1 cellular context compared by ENCODE assay signal in the genomic region with DNA sequence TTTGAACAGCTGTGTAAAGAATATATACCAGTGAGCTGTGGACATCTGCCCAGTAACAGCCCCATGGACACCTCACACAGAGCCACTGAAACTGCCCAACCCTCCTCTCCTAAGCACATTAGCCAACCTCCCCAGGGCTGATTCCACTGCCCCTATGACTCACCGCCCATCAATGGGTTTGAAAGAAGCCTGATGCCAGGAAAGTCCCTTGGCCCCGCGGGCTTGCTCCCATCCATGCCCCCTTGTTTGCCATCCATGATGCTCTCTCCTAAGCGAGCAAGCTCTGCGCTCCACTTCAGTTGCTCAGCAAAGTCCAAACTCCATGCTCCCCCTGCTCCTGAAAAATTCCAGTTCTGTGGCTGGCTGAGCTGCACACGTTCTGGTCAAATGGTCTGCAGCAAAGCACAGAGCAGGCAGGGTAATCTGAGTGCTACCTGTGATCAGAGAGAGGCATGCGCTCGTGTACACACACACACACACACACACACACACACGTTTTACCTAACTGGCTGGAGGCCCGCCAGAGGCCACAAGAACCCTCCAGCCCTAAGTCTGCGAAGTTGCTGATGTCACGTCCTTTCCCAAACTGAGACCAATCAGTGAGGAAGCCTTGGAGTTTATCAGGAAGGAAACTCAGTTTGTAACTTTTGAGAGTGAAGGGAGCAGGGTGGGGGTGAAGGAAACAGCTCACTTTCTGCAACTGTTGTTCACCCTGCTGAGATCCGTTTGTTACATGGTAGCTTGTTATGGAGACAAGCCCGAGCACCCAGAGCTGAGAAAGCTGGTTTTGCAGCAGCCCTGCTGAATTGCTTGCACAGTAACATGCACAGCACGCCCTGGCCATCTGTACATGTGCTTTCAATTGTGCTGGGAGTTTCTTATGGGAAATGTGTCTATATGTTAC.
A peak's percentile ranks its signal among the peaks of the same experiment; 100 is the strongest.
TF ChIP-seq lines count a peak whose summit lies in the region.

A gene with protein sequence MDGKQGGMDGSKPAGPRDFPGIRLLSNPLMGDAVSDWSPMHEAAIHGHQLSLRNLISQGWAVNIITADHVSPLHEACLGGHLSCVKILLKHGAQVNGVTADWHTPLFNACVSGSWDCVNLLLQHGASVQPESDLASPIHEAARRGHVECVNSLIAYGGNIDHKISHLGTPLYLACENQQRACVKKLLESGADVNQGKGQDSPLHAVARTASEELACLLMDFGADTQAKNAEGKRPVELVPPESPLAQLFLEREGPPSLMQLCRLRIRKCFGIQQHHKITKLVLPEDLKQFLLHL (minus strand): TSS at position 466 of the 904 bp plus-strand sequence. CDS start 209 bp downstream, at position 257.

TF ChIP-seq in HepG2, 621 proteins besides CTCF, POLR2A, EP300 and RAD21 (continued from another document and continues in another):
- TF ChIP-seq KLF16 (CRISPR knock-in tag; IDR thresholded peaks at IDR 0.05) (0 out of 4 replicates have a peak, but pooled peaks of 1 of the 2 experiments have one; percentile 14), AGO1 (IDR thresholded peaks at IDR 0.05; ENCODE audit: low read depth, low read length, poor library complexity, severe bottlenecking) (no peak), ATM (IDR thresholded peaks at IDR 0.05; ENCODE audit: borderline replicate concordance) (no peak), KDM3A (CRISPR knock-in tag; IDR thresholded peaks at IDR 0.05; ENCODE audit: low read depth) (no peak), ZFX (CRISPR knock-in tag; IDR thresholded peaks at IDR 0.05; ENCODE audit: low read depth) (peak; percentile 41; the same call in 1 of the 2 replicates), ZNF335 (CRISPR knock-in tag; IDR thresholded peaks at IDR 0.05) (no peak), NRL (CRISPR knock-in tag; IDR thresholded peaks at IDR 0.05; ENCODE audit: borderline replicate concordance) (0 out of 2 replicates have a peak, but pooled peaks have one; percentile 18), ZBTB8A (CRISPR knock-in tag; IDR thresholded peaks at IDR 0.05; ENCODE audit: borderline replicate concordance, low read depth) (no peak), NONO (IDR thresholded peaks at IDR 0.05) (no peak), NONO (CRISPR knock-in tag; conservative IDR thresholded peaks at IDR 0.05) (peak; percentile 62; the same call in 1 of the 2 replicates), HNRNPK (IDR thresholded peaks at IDR 0.05; ENCODE audit: low read depth, low read length, poor library complexity, severe bottlenecking) (no peak), ZNF737 (CRISPR knock-in tag; IDR thresholded peaks at IDR 0.05; ENCODE audit: borderline replicate concordance) (no peak), ZNF30 (CRISPR knock-in tag; IDR thresholded peaks at IDR 0.05) (no peak), KMT2B (CRISPR knock-in tag; IDR thresholded peaks at IDR 0.05) (0 out of 2 replicates have a peak, but pooled peaks have one; percentile 15), HDAC1 (CRISPR knock-in tag; IDR thresholded peaks at IDR 0.05) (peak; percentile 79)
- TF ChIP-seq, protein P1, sequence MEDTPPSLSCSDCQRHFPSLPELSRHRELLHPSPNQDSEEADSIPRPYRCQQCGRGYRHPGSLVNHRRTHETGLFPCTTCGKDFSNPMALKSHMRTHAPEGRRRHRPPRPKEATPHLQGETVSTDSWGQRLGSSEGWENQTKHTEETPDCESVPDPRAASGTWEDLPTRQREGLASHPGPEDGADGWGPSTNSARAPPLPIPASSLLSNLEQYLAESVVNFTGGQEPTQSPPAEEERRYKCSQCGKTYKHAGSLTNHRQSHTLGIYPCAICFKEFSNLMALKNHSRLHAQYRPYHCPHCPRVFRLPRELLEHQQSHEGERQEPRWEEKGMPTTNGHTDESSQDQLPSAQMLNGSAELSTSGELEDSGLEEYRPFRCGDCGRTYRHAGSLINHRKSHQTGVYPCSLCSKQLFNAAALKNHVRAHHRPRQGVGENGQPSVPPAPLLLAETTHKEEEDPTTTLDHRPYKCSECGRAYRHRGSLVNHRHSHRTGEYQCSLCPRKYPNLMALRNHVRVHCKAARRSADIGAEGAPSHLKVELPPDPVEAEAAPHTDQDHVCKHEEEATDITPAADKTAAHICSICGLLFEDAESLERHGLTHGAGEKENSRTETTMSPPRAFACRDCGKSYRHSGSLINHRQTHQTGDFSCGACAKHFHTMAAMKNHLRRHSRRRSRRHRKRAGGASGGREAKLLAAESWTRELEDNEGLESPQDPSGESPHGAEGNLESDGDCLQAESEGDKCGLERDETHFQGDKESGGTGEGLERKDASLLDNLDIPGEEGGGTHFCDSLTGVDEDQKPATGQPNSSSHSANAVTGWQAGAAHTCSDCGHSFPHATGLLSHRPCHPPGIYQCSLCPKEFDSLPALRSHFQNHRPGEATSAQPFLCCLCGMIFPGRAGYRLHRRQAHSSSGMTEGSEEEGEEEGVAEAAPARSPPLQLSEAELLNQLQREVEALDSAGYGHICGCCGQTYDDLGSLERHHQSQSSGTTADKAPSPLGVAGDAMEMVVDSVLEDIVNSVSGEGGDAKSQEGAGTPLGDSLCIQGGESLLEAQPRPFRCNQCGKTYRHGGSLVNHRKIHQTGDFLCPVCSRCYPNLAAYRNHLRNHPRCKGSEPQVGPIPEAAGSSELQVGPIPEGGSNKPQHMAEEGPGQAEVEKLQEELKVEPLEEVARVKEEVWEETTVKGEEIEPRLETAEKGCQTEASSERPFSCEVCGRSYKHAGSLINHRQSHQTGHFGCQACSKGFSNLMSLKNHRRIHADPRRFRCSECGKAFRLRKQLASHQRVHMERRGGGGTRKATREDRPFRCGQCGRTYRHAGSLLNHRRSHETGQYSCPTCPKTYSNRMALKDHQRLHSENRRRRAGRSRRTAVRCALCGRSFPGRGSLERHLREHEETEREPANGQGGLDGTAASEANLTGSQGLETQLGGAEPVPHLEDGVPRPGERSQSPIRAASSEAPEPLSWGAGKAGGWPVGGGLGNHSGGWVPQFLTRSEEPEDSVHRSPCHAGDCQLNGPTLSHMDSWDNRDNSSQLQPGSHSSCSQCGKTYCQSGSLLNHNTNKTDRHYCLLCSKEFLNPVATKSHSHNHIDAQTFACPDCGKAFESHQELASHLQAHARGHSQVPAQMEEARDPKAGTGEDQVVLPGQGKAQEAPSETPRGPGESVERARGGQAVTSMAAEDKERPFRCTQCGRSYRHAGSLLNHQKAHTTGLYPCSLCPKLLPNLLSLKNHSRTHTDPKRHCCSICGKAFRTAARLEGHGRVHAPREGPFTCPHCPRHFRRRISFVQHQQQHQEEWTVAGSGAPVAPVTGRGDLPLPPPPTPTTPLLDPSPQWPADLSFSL (CRISPR knock-in tag; IDR thresholded peaks at IDR 0.05) = peak; percentile 89
- TF ChIP-seq, protein P2, sequence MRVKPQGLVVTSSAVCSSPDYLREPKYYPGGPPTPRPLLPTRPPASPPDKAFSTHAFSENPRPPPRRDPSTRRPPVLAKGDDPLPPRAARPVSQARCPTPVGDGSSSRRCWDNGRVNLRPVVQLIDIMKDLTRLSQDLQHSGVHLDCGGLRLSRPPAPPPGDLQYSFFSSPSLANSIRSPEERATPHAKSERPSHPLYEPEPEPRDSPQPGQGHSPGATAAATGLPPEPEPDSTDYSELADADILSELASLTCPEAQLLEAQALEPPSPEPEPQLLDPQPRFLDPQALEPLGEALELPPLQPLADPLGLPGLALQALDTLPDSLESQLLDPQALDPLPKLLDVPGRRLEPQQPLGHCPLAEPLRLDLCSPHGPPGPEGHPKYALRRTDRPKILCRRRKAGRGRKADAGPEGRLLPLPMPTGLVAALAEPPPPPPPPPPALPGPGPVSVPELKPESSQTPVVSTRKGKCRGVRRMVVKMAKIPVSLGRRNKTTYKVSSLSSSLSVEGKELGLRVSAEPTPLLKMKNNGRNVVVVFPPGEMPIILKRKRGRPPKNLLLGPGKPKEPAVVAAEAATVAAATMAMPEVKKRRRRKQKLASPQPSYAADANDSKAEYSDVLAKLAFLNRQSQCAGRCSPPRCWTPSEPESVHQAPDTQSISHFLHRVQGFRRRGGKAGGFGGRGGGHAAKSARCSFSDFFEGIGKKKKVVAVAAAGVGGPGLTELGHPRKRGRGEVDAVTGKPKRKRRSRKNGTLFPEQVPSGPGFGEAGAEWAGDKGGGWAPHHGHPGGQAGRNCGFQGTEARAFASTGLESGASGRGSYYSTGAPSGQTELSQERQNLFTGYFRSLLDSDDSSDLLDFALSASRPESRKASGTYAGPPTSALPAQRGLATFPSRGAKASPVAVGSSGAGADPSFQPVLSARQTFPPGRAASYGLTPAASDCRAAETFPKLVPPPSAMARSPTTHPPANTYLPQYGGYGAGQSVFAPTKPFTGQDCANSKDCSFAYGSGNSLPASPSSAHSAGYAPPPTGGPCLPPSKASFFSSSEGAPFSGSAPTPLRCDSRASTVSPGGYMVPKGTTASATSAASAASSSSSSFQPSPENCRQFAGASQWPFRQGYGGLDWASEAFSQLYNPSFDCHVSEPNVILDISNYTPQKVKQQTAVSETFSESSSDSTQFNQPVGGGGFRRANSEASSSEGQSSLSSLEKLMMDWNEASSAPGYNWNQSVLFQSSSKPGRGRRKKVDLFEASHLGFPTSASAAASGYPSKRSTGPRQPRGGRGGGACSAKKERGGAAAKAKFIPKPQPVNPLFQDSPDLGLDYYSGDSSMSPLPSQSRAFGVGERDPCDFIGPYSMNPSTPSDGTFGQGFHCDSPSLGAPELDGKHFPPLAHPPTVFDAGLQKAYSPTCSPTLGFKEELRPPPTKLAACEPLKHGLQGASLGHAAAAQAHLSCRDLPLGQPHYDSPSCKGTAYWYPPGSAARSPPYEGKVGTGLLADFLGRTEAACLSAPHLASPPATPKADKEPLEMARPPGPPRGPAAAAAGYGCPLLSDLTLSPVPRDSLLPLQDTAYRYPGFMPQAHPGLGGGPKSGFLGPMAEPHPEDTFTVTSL (CRISPR knock-in tag; IDR thresholded peaks at IDR 0.05; ENCODE audit: borderline replicate concordance) = peak; percentile 53; the same call in 1 of the 2 replicates
- TF ChIP-seq, protein P3, sequence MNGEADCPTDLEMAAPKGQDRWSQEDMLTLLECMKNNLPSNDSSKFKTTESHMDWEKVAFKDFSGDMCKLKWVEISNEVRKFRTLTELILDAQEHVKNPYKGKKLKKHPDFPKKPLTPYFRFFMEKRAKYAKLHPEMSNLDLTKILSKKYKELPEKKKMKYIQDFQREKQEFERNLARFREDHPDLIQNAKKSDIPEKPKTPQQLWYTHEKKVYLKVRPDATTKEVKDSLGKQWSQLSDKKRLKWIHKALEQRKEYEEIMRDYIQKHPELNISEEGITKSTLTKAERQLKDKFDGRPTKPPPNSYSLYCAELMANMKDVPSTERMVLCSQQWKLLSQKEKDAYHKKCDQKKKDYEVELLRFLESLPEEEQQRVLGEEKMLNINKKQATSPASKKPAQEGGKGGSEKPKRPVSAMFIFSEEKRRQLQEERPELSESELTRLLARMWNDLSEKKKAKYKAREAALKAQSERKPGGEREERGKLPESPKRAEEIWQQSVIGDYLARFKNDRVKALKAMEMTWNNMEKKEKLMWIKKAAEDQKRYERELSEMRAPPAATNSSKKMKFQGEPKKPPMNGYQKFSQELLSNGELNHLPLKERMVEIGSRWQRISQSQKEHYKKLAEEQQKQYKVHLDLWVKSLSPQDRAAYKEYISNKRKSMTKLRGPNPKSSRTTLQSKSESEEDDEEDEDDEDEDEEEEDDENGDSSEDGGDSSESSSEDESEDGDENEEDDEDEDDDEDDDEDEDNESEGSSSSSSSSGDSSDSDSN (CRISPR knock-in tag; IDR thresholded peaks at IDR 0.05) = peak; percentile 23; the same call in 1 of the 2 replicates
- TF ChIP-seq, protein P4, sequence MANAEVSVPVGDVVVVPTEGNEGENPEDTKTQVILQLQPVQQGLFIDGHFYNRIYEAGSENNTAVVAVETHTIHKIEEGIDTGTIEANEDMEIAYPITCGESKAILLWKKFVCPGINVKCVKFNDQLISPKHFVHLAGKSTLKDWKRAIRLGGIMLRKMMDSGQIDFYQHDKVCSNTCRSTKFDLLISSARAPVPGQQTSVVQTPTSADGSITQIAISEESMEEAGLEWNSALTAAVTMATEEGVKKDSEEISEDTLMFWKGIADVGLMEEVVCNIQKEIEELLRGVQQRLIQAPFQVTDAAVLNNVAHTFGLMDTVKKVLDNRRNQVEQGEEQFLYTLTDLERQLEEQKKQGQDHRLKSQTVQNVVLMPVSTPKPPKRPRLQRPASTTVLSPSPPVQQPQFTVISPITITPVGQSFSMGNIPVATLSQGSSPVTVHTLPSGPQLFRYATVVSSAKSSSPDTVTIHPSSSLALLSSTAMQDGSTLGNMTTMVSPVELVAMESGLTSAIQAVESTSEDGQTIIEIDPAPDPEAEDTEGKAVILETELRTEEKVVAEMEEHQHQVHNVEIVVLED (CRISPR knock-in tag; IDR thresholded peaks at IDR 0.05; ENCODE audit: borderline replicate concordance) = no peak; the same call in 1 of the 2 replicates
- TF ChIP-seq, protein P5, sequence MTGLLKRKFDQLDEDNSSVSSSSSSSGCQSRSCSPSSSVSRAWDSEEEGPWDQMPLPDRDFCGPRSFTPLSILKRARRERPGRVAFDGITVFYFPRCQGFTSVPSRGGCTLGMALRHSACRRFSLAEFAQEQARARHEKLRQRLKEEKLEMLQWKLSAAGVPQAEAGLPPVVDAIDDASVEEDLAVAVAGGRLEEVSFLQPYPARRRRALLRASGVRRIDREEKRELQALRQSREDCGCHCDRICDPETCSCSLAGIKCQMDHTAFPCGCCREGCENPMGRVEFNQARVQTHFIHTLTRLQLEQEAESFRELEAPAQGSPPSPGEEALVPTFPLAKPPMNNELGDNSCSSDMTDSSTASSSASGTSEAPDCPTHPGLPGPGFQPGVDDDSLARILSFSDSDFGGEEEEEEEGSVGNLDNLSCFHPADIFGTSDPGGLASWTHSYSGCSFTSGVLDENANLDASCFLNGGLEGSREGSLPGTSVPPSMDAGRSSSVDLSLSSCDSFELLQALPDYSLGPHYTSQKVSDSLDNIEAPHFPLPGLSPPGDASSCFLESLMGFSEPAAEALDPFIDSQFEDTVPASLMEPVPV (CRISPR knock-in tag; IDR thresholded peaks at IDR 0.05) = no peak
- TF ChIP-seq, protein P6, sequence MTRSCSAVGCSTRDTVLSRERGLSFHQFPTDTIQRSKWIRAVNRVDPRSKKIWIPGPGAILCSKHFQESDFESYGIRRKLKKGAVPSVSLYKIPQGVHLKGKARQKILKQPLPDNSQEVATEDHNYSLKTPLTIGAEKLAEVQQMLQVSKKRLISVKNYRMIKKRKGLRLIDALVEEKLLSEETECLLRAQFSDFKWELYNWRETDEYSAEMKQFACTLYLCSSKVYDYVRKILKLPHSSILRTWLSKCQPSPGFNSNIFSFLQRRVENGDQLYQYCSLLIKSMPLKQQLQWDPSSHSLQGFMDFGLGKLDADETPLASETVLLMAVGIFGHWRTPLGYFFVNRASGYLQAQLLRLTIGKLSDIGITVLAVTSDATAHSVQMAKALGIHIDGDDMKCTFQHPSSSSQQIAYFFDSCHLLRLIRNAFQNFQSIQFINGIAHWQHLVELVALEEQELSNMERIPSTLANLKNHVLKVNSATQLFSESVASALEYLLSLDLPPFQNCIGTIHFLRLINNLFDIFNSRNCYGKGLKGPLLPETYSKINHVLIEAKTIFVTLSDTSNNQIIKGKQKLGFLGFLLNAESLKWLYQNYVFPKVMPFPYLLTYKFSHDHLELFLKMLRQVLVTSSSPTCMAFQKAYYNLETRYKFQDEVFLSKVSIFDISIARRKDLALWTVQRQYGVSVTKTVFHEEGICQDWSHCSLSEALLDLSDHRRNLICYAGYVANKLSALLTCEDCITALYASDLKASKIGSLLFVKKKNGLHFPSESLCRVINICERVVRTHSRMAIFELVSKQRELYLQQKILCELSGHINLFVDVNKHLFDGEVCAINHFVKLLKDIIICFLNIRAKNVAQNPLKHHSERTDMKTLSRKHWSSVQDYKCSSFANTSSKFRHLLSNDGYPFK (CRISPR knock-in tag; IDR thresholded peaks at IDR 0.05; ENCODE audit: borderline replicate concordance) = peak; percentile 57; the same call in 1 of the 2 replicates
- TF ChIP-seq, protein P7, sequence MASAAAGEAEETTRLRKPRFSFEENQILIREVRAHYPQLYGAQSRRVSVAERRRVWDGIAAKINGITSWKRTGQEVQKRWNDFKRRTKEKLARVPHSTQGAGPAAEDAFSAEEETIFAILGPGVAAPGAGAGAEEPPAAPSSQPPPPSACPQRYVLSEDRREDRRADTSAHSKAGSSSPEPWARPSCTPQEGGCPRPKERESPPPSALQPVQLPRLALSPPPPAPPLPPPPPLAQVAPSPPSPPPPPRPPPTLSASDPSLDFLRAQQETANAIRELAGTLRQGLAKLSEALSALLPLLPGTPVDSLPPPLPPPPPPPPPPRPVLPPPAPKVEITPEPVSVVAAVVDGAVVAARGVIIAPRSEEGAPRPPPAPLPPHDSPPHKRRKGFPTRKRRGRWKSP (CRISPR knock-in tag; IDR thresholded peaks at IDR 0.05) = no peak
